9 cellular contexts compared by ENCODE assay signal in genomic region chr3:102163039-102163817, GRCh38.
DNase-seq lines count a peak whose midpoint lies in the region; ATAC-seq and TF ChIP-seq lines count a peak whose summit lies in the region.
"Had no signal": no experiment of that assay in that cellular context is flagged by ENCODE, and none has a peak within 500 bp of the region (broad histone marks: within the 10 kb centered on the region; RNA-seq: fewer than 3 reads in every experiment).

No MANE protein-coding gene starts in this region.

- H4K20me1 ChIP-seq in mammary epithelial cell (ENCODE audit: insufficient read depth, low read length): no peaks in the 10 kb centered on the region

- H3K4me1 Mint-ChIP-seq in CD4-positive, alpha-beta T cell (ENCODE audit: low read depth): peaks cover 7% of the 10 kb centered on the region
- H3K4me1 Mint-ChIP-seq: neural progenitor cell had no signal

- no peaks in the 10 kb centered on the region for H3K36me3 Mint-ChIP-seq in CD4-positive, alpha-beta T cell (ENCODE audit: low read depth)
- H3K36me3 Mint-ChIP-seq: neural progenitor cell had no signal

- TF ChIP-seq CTCF in mammary epithelial cell (conservative IDR thresholded peaks at IDR 0.05 in 1 of 2, IDR thresholded peaks at IDR 0.05 in 1 of 2; ENCODE audit: extremely low read depth in 1 of 2, insufficient read depth in 1 of 2, low read depth in 1 of 2, low read length in 2 of 2): no peak
- TF ChIP-seq CTCF in CD4-positive, alpha-beta T cell (IDR thresholded peaks at IDR 0.05): no peak

- dilution Hi-C loops in mammary epithelial cell (cut with HindIII; ENCODE audit: low sequenced_read_pairs): no loop called here

- no peak for ATAC-seq in CD4-positive, alpha-beta T cell (ENCODE audit: poor library complexity)

- H3K27me3 ChIP-seq in ACC112 (ENCODE audit: insufficient read depth, low read length) (no peaks in the 10 kb centered on the region), MG63 (no peaks in the 10 kb centered on the region), mammary epithelial cell (ENCODE audit: insufficient read depth, low read length) (no peaks in the 10 kb centered on the region), mesenchymal stem cell (ENCODE audit: control insufficient read depth in 1 of 2, insufficient read depth in 1 of 2, low read length in 2 of 2) (no peaks in the 10 kb centered on the region)
- H3K27me3 ChIP-seq in CD4-positive, alpha-beta T cell (ENCODE audit: control insufficient read depth, insufficient read depth, low read length): no peaks in the 10 kb centered on the region
- H3K27me3 ChIP-seq: neural progenitor cell had no signal

- peaks cover 38% of the 10 kb centered on the region for H3K4me1 ChIP-seq in ACC112 (ENCODE audit: control insufficient read depth, insufficient read depth, low read length, unreplicated experiment)
- peaks cover 22% of the 10 kb centered on the region for H3K4me1 ChIP-seq in mammary epithelial cell (ENCODE audit: insufficient read depth, low read length)
- H3K4me1 ChIP-seq in mesenchymal stem cell (ENCODE audit: control insufficient read depth, insufficient read depth, low read depth, low read length): no peaks in the 10 kb centered on the region
- H3K4me1 ChIP-seq: neural progenitor cell had no signal

- no peak overlapping the region for H2BK5ac ChIP-seq in mesenchymal stem cell (ENCODE audit: low read depth, low read length, poor library complexity, severe bottlenecking)

- H3K27ac Mint-ChIP-seq in CD4-positive, alpha-beta T cell: no peak overlapping the region
- H3K27ac Mint-ChIP-seq: neural progenitor cell had no signal

- no peak overlapping the region for H2BK15ac ChIP-seq in mesenchymal stem cell (ENCODE audit: low read depth, poor library complexity, severe bottlenecking)

- no peaks in the 10 kb centered on the region for H3K79me2 ChIP-seq in ACC112 (ENCODE audit: control insufficient read depth, insufficient read depth, low read length, unreplicated experiment)
- no peaks in the 10 kb centered on the region for H3K79me2 ChIP-seq in mammary epithelial cell (ENCODE audit: insufficient read depth, low read length)

- peak overlapping the region; percentile 27 for H2AFZ ChIP-seq in ACC112 (ENCODE audit: low read length, unreplicated experiment)
- H2AFZ ChIP-seq in mammary epithelial cell (ENCODE audit: low read depth, low read length): no peak overlapping the region
- H2AFZ ChIP-seq in mesenchymal stem cell (ENCODE audit: low read depth, low read length): no peak overlapping the region
- H2AFZ ChIP-seq: neural progenitor cell had no signal

- POLR2A ChIA-PET in CD4-positive, alpha-beta T cell (lab: Charles Lee): interaction anchor here (1.2 kb wide), 1 partner anchor 12 kb away, joined by 4 read pairs; no protein-coding TSS in a partner anchor

- no peak overlapping the region for H3K4ac ChIP-seq in mesenchymal stem cell (ENCODE audit: low read depth in 1 of 2, low read length in 2 of 2)

- H3K4me3 ChIP-seq in ACC112 (ENCODE audit: low read depth, low read length): no peak overlapping the region
- H3K4me3 ChIP-seq in MG63: no peak overlapping the region
- H3K4me3 ChIP-seq in mammary epithelial cell (replicated peaks in 1 of 3; ENCODE audit: insufficient read depth in 1 of 3, low read depth in 2 of 3, low read length in 3 of 3): no peak overlapping the region
- H3K4me3 ChIP-seq in mesenchymal stem cell (ENCODE audit: insufficient read depth in 1 of 2, low read depth in 1 of 2, low read length in 2 of 2): no peak overlapping the region
- H3K4me3 ChIP-seq: neural progenitor cell had no signal

- DNase-seq in MG63: peak; percentile 48
- DNase-seq in mammary epithelial cell: peak; percentile 82
- DNase-seq in mesenchymal stem cell: peak; percentile 83
- no peak for DNase-seq in caudate nucleus (lab: John Stamatoyannopoulos, UW)
- DNase-seq in CD4-positive, alpha-beta T cell: no peak
- DNase-seq in NCI-H2081 (lab: John Stamatoyannopoulos, UW): no peak
- no peak for DNase-seq in substantia nigra (lab: John Stamatoyannopoulos, UW)

- H3K79me1 ChIP-seq in mesenchymal stem cell (replicated peaks; ENCODE audit: low read length, poor library complexity, severe bottlenecking): no peaks in the 10 kb centered on the region

- in situ Hi-C loops in mammary epithelial cell (cut with MboI; ENCODE audit: low sequenced_read_pairs in 2 of 2): no loop called here

- H3K9me3 Mint-ChIP-seq in CD4-positive, alpha-beta T cell: no peaks in the 10 kb centered on the region
- H3K9me3 Mint-ChIP-seq: neural progenitor cell had no signal

- H3K4me2 ChIP-seq in mammary epithelial cell (ENCODE audit: insufficient read depth, low read depth, low read length) (peak overlapping the region; percentile 19), mesenchymal stem cell (ENCODE audit: low read length, poor library complexity, severe bottlenecking) (no peak overlapping the region)
- H3K4me2 ChIP-seq: neural progenitor cell had no signal

- no peak overlapping the region for H3K23ac ChIP-seq in mesenchymal stem cell (ENCODE audit: low read length in 2 of 2)

- H3K14ac ChIP-seq in mesenchymal stem cell (ENCODE audit: low read length in 2 of 2): no peak overlapping the region

- H3K9me3 ChIP-seq in MG63 (no peaks in the 10 kb centered on the region), mammary epithelial cell (replicated peaks; ENCODE audit: insufficient read depth, low read length) (no peaks in the 10 kb centered on the region), mesenchymal stem cell (ENCODE audit: control insufficient read depth, low read length) (no peaks in the 10 kb centered on the region)
- no peaks in the 10 kb centered on the region for H3K9me3 ChIP-seq in CD4-positive, alpha-beta T cell (ENCODE audit: control insufficient read depth, low read length)

- H2AK5ac ChIP-seq in mesenchymal stem cell (ENCODE audit: low read length, severe bottlenecking): peak overlapping the region; percentile 2

- BruUV-seq in mammary epithelial cell (replicated peaks; lab: Mats Ljungman, UMichigan): no TSS peak

- H2BK120ac ChIP-seq in mesenchymal stem cell (ENCODE audit: low read depth, low read length): no peak overlapping the region

- no peaks in the 10 kb centered on the region for H3K36me3 ChIP-seq in ACC112 (ENCODE audit: insufficient read depth, low read length)
- H3K36me3 ChIP-seq in MG63: no peaks in the 10 kb centered on the region
- H3K36me3 ChIP-seq in mammary epithelial cell (ENCODE audit: insufficient read depth, low read length): no peaks in the 10 kb centered on the region
- H3K36me3 ChIP-seq in mesenchymal stem cell (ENCODE audit: control insufficient read depth in 1 of 2, insufficient read depth in 2 of 2, low read depth in 1 of 2, low read length in 2 of 2): no peaks in the 10 kb centered on the region
- H3K36me3 ChIP-seq: neural progenitor cell had no signal

- no peak overlapping the region for H4K8ac ChIP-seq in mesenchymal stem cell (ENCODE audit: low read length)

- H3K27ac ChIP-seq in ACC112 (ENCODE audit: low read depth, low read length) (peak overlapping the region; percentile 97), mammary epithelial cell (ENCODE audit: insufficient read depth, low read depth, low read length) (peak overlapping the region; percentile 93), mesenchymal stem cell (ENCODE audit: low read length, poor library complexity, severe bottlenecking) (peak overlapping the region; percentile 79), caudate nucleus (ENCODE audit: low read depth, low read length) (no peak overlapping the region), substantia nigra (ENCODE audit: low read depth, low read length, poor library complexity, severe bottlenecking) (no peak overlapping the region)
- no peak overlapping the region for H3K27ac ChIP-seq in CD4-positive, alpha-beta T cell (ENCODE audit: low read depth, low read length)
- H3K27ac ChIP-seq: neural progenitor cell had no signal

- peak overlapping the region in 1 of 2 experiments; percentile 39 for H2BK12ac ChIP-seq in mesenchymal stem cell (ENCODE audit: low read length in 2 of 2)

- no peak overlapping the region for H4K91ac ChIP-seq in mesenchymal stem cell (ENCODE audit: low read length)

- H3K18ac ChIP-seq in mesenchymal stem cell (ENCODE audit: low read depth in 1 of 2, low read length in 2 of 2): no peak overlapping the region

- no peak overlapping the region for H3K4me3 Mint-ChIP-seq in CD4-positive, alpha-beta T cell
- H3K4me3 Mint-ChIP-seq: neural progenitor cell had no signal

- no peaks in the 10 kb centered on the region for H3K27me3 Mint-ChIP-seq in CD4-positive, alpha-beta T cell

- CTCF ChIA-PET in mammary epithelial cell (lab: Charles Lee; ENCODE audit: low non-redundant PET): no interaction called here
- CTCF ChIA-PET in CD4-positive, alpha-beta T cell (lab: Charles Lee): interaction anchor here (1.3 kb wide), 1 partner anchor 22 kb away, joined by 3 read pairs; no protein-coding TSS in a partner anchor

- intact Hi-C loops in mammary epithelial cell (cut with micrococcal nuclease): no loop called here
- intact Hi-C loops in CD4-positive, alpha-beta T cell (cut with DNase I, micrococcal nuclease): no loop called here

- H3K9ac ChIP-seq in mammary epithelial cell (ENCODE audit: insufficient read depth, low read length) (peak overlapping the region; percentile 72), mesenchymal stem cell (ENCODE audit: low read length) (peak overlapping the region; percentile 38)
- H3K9ac ChIP-seq: neural progenitor cell had no signal

- WGBS in mammary epithelial cell (ENCODE audit: low coverage, missing lambda C conversion rate): 0% methylated on average over 1 of the region's 1 CpG
- 0% methylated on average over 1 of the region's 1 CpG for WGBS in mesenchymal stem cell

Comparison
In these comparisons a context has a peak if more than half of its experiments do, and no peak if none do; other contexts are left out.
1. H3K27ac ChIP-seq: peak in ACC112 (single experiment), mammary epithelial cell (single experiment) and mesenchymal stem cell (single experiment); none in caudate nucleus (single experiment), CD4-positive, alpha-beta T cell (single experiment) and substantia nigra (single experiment).
2. DNase-seq: peak in MG63 (single experiment), mammary epithelial cell (single experiment) and mesenchymal stem cell (single experiment); none in caudate nucleus (0 of 61), CD4-positive, alpha-beta T cell (0 of 10), NCI-H2081 (0 of 2) and substantia nigra (0 of 49).